In genomic region chr1:220159026-220159425, GRCh38 we compare ENCODE assay signal across 25 cellular contexts.
"Had no signal": no experiment of that assay in that cellular context is flagged by ENCODE, and none has a peak within 500 bp of the region (broad histone marks: within the 10 kb centered on the region; RNA-seq: fewer than 3 reads in every experiment).

No MANE protein-coding gene starts in this region.

- DNase-seq: IMR-90, Karpas-422, KG1, MG63, NCI-H1092, NCI-H1105 treated with DMSO at 0.1 percent for 48 hours, NCI-H1417 treated with DMSO at 0.1 percent for 48 hours, NCI-H146, NCI-H1694 treated with DMSO at 0.1 percent for 48 hours, NCI-H1930, NCI-H2081, NCI-H2107, NCI-H2227 treated with DMSO at 0.1 percent for 48 hours, NCI-H524, NCI-H526 treated with DMSO at 0.1 percent for 48 hours, NCI-H748 treated with DMSO at 0.1 percent for 48 hours, OCI-M1, PC-9, Right ventricle myocardium superior, RPMI8226, SIG-M5 had no signal

- H3K9me3 ChIP-seq: MG63, SJSA1 had no signal

- ATAC-seq: HepG2 had no signal

- H3K27me3 ChIP-seq: MG63, SJSA1 had no signal

- H3K4me3 ChIP-seq: MG63, PC-9, SJSA1, SK-N-MC had no signal

- FAIRE-seq: HepG2, RCC 7860 had no signal

- H3K27ac ChIP-seq: PC-9, SJSA1, SK-N-MC had no signal

- H3K4me1 ChIP-seq: SJSA1 had no signal
